ENCODE assay signal across 9 cellular contexts in genomic region chr1:31576201-31576669, GRCh38. TPM values are rescaled to one million over a fixed set of nuclear protein-coding genes. Genes with fewer than 3 reads are reported as not detected.
DNase-seq lines count a peak whose midpoint lies in the region; ATAC-seq and TF ChIP-seq lines count a peak whose summit lies in the region.
"Had no signal": no experiment of that assay in that cellular context is flagged by ENCODE, and none has a peak within 500 bp of the region (broad histone marks: within the 10 kb centered on the region; RNA-seq: fewer than 3 reads in every experiment).

TSS of gene TINAGL1 (plus strand) at chr1:31576515. CDS start at chr1:31577149, 634 bp downstream.

- H3K4me1 ChIP-seq in HUES64 (ENCODE audit: insufficient read depth, low read length), result peaks cover 31% of the 10 kb centered on the region

- 0 out of 2 replicates have a peak within 1 kb of the TSS, but pooled peaks have one; percentile 17 for H3K27ac ChIP-seq in HUES64 (ENCODE audit: low read depth, low read length)

- TF ChIP-seq CTCF in cardiac fibroblast (IDR thresholded peaks at IDR 0.05; ENCODE audit: low read depth, low read length) (no peak), subcutaneous adipose tissue (IDR thresholded peaks at IDR 0.05; ENCODE audit: low read depth) (no peak)

- H3K9ac ChIP-seq in HUES64 (ENCODE audit: low read depth, low read length), result 0 out of 2 replicates have a peak within 1 kb of the TSS, but pooled peaks have one; percentile 11

- H3K27me3 ChIP-seq in HUES64 (ENCODE audit: insufficient read depth, low read length), result peaks cover 9% of the 10 kb centered on the region; the same call in 1 of the 2 replicates

- H3K4me3 ChIP-seq in HUES64 (ENCODE audit: low read length) (peak within 1 kb of the TSS; percentile 37), cardiac fibroblast (replicated peaks in 1 of 2; ENCODE audit: low read depth in 2 of 2, low read length in 2 of 2) (peak within 1 kb of the TSS; percentile 29 to 48)

- 7% methylated on average over 25 of the region's 25 CpGs for WGBS in HUES64

- DNase-seq in cardiac fibroblast (ENCODE audit: low read depth in 2 of 2), result no peak
- peak; percentile 91 to 93 for DNase-seq in left colon
- no peak for DNase-seq in DMS 273 treated with DMSO at 0.1 percent for 48 hours (lab: John Stamatoyannopoulos, UW)
- no peak for DNase-seq in OCI-M1 (lab: John Stamatoyannopoulos, UW)
- DNase-seq: natural killer cell had no signal

- H3K9me3 ChIP-seq in HUES64 (ENCODE audit: insufficient read depth, low read depth, low read length), result no peaks in the 10 kb centered on the region

- peak; percentile 77 for ATAC-seq in left colon
- ATAC-seq in GM18870 (IDR thresholded peaks at IDR 0.05; ENCODE audit: unreplicated experiment), result no peak
- no peak for ATAC-seq in HG02798 (IDR thresholded peaks at IDR 0.05; ENCODE audit: poor library complexity, unreplicated experiment)

- intact Hi-C loops in left colon (cut with DNase I, micrococcal nuclease), result no loop called here

- no peaks in the 10 kb centered on the region for H3K36me3 ChIP-seq in HUES64 (ENCODE audit: insufficient read depth, low read length)

RNA-seq across cellular contexts. Expression of gene TINAGL1, which starts in this region (rescaled TPM):
- polyA plus RNA-seq in HUES64 (2013, experiment 1 of 2), result 2.5 TPM
- 3.2 TPM for polyA plus RNA-seq in HUES64 (2013, experiment 2 of 2)
- total RNA-seq in left colon (100 to 1,000 TPM; 135 to 139 TPM), subcutaneous adipose tissue (100 to 1,000 TPM in 3 of 4 donors, 10 to 100 TPM in 1; 63.7 to 373 (median 125) TPM)
- total RNA-seq: natural killer cell had no signal

Comparison
In these comparisons a context has a peak if more than half of its experiments do, and no peak if none do; other contexts are left out.
1. DNase-seq: peak in left colon (2 of 2); none in cardiac fibroblast (0 of 2), DMS 273 treated with DMSO at 0.1 percent for 48 hours (single experiment) and OCI-M1 (single experiment).